8 cellular contexts compared by ENCODE assay signal in genomic region chr4:184267673-184268573, GRCh38. TPM values are rescaled to one million over a fixed set of nuclear protein-coding genes. Genes with fewer than 3 reads are reported as not detected.
DNase-seq lines count a peak whose midpoint lies in the region; ATAC-seq, FAIRE-seq and TF ChIP-seq lines count a peak whose summit lies in the region.

No MANE protein-coding gene starts in this region.

- no peak for FAIRE-seq in small intestine (lab: Jason Lieb, UNC)

- no peaks in the 10 kb centered on the region for H3K9me3 ChIP-seq in AG04450 (ENCODE audit: control insufficient read depth, insufficient read depth, low read length)
- H3K9me3 ChIP-seq in Peyer's patch, result no peaks in the 10 kb centered on the region
- H3K9me3 ChIP-seq in gastroesophageal sphincter, result no peaks in the 10 kb centered on the region
- H3K9me3 ChIP-seq in small intestine (ENCODE audit: control insufficient read depth, low read depth), result no peaks in the 10 kb centered on the region

- peaks cover 58% of the 10 kb centered on the region for H3K4me1 Mint-ChIP-seq in activated T-helper 17 cell treated with anti-CD3 and anti-CD28 coated beads, Interleukin-2, amount 50 U/mL, for 72 hours

- H3K36me3 ChIP-seq in Peyer's patch, result no peaks in the 10 kb centered on the region
- H3K36me3 ChIP-seq in gastroesophageal sphincter, result no peaks in the 10 kb centered on the region
- no peaks in the 10 kb centered on the region for H3K36me3 ChIP-seq in small intestine (ENCODE audit: control insufficient read depth in 2 of 2, insufficient read depth in 2 of 2, low read length in 2 of 2)

- no peak for TF ChIP-seq CTCF in AG04450 (IDR thresholded peaks at IDR 0.05; ENCODE audit: low read depth, low read length)
- TF ChIP-seq CTCF in Peyer's patch (IDR thresholded peaks at IDR 0.05), result peak in 1 of 6 experiments; percentile 14
- TF ChIP-seq CTCF in gastroesophageal sphincter (IDR thresholded peaks at IDR 0.05), result no peak

- H3K27me3 ChIP-seq in AG04450 (ENCODE audit: control insufficient read depth, insufficient read depth, low read length) (no peaks in the 10 kb centered on the region), Peyer's patch (no peaks in the 10 kb centered on the region), gastroesophageal sphincter (no peaks in the 10 kb centered on the region), small intestine (ENCODE audit: control insufficient read depth in 2 of 2, insufficient read depth in 2 of 2, low read length in 2 of 2) (no peaks in the 10 kb centered on the region)

- TF ChIP-seq POLR2A in Peyer's patch (IDR thresholded peaks at IDR 0.05), result no peak
- TF ChIP-seq POLR2A in gastroesophageal sphincter (IDR thresholded peaks at IDR 0.05), result no peak

- H3K36me3 Mint-ChIP-seq in activated T-helper 17 cell treated with anti-CD3 and anti-CD28 coated beads, Interleukin-2, amount 50 U/mL, for 72 hours (ENCODE audit: low read depth), result no peaks in the 10 kb centered on the region

- peak overlapping the region; percentile 83 for H3K4me3 Mint-ChIP-seq in activated T-helper 17 cell treated with anti-CD3 and anti-CD28 coated beads, Interleukin-2, amount 50 U/mL, for 72 hours

- 59 to 66% methylated on average over 15 to 22 of the region's 22 CpGs for WGBS in gastroesophageal sphincter (ENCODE audit: low coverage in 1 of 2), 2 donors
- 58 to 62% (median 61%) methylated on average over 22 of the region's 22 CpGs for WGBS in small intestine, 3 donors

- H3K4me1 ChIP-seq in Peyer's patch, result no peaks in the 10 kb centered on the region
- peaks cover 0 to 5% (median 0%) of the 10 kb centered on the region in 3 donors for H3K4me1 ChIP-seq in gastroesophageal sphincter
- H3K4me1 ChIP-seq in small intestine (ENCODE audit: control insufficient read depth in 2 of 2, insufficient read depth in 1 of 2, low read depth in 1 of 2, low read length in 1 of 2), result peaks cover 0 to 3% of the 10 kb centered on the region in 2 donors

- no peak for TF ChIP-seq EP300 in gastroesophageal sphincter (IDR thresholded peaks at IDR 0.05)

- ATAC-seq in GM19025 (IDR thresholded peaks at IDR 0.05; ENCODE audit: low read depth, unreplicated experiment) (peak; percentile 71), HG03159 (IDR thresholded peaks at IDR 0.05; ENCODE audit: unreplicated experiment) (peak; percentile 84), gastroesophageal sphincter (peak; percentile 30)
- ATAC-seq in activated T-helper 17 cell treated with anti-CD3 and anti-CD28 coated beads, Interleukin-2, amount 50 U/mL, for 72 hours (replicated peaks), result peak; percentile 91

- H3K4me3 ChIP-seq in AG04450 (ENCODE audit: low read depth, low read length), result peak overlapping the region; percentile 36
- peak overlapping the region; percentile 14 to 41 (median 26) for H3K4me3 ChIP-seq in Peyer's patch
- H3K4me3 ChIP-seq in gastroesophageal sphincter, result no peak overlapping the region
- H3K4me3 ChIP-seq in small intestine (ENCODE audit: low read depth in 1 of 2, low read length in 2 of 2), result no peak overlapping the region

- peak overlapping the region; percentile 93 for H3K27ac ChIP-seq in AG04450 (ENCODE audit: low read depth, low read length)
- peak overlapping the region; percentile 62 to 82 (median 72) for H3K27ac ChIP-seq in Peyer's patch
- peak overlapping the region in 3 of 4 donors; percentile 22 to 67 (median 51) for H3K27ac ChIP-seq in gastroesophageal sphincter
- H3K27ac ChIP-seq in small intestine (ENCODE audit: low read depth in 1 of 2, low read length in 1 of 2), result peak overlapping the region; percentile 1 to 96

- H3K9me3 Mint-ChIP-seq in activated T-helper 17 cell treated with anti-CD3 and anti-CD28 coated beads, Interleukin-2, amount 50 U/mL, for 72 hours, result no peaks in the 10 kb centered on the region

- H3K27ac Mint-ChIP-seq in activated T-helper 17 cell treated with anti-CD3 and anti-CD28 coated beads, Interleukin-2, amount 50 U/mL, for 72 hours, result peak overlapping the region; percentile 92

- peak; percentile 68 for DNase-seq in AG04450 (ENCODE audit: low read depth, low spot score)
- peak in 2 of 3 donors; percentile 82 to 87 for DNase-seq in Peyer's patch
- DNase-seq in small intestine, result peak; percentile 77
- DNase-seq in 8988T, result no peak

- CTCF ChIA-PET in AG04450 (lab: Charles Lee), result no interaction called here

- no peaks in the 10 kb centered on the region for H3K27me3 Mint-ChIP-seq in activated T-helper 17 cell treated with anti-CD3 and anti-CD28 coated beads, Interleukin-2, amount 50 U/mL, for 72 hours

- POLR2A ChIA-PET in AG04450 (lab: Yijun Ruan, JAX), result interaction anchor here (0.9 kb wide), 1 partner anchor 116 kb away, joined by 3 read pairs; no protein-coding TSS in a partner anchor

RNA-seq across cellular contexts. Expression of gene ENPP6, which starts 50.2 kb away (rescaled TPM):
- polyA plus RNA-seq in AG04450 (2011; rRNA removed) (0.02 and 0.05 TPM in 2 replicates), small intestine (under 1 TPM in 2 of 3 donors, not detected in 1; 0.27 to 0.34 TPM)
- 0.04 TPM in 1 of 2 replicates, not detected in the other for polyA minus RNA-seq in AG04450 (2011; rRNA and poly(A)+ RNA removed)
- total RNA-seq in Peyer's patch (1 to 10 TPM in 1 of 4 donors, under 1 TPM in 2, not detected in 1; 0.35 to 1.0 (median 0.40) TPM), gastroesophageal sphincter (1 to 10 TPM in 3 of 4 donors, under 1 TPM in 1; 0.47 to 1.7 (median 1.2) TPM)
- 1 to 10 TPM in 1 of 2 donors, under 1 TPM in 1; 0.82 to 2.2 TPM for total RNA-seq in activated T-helper 17 cell treated with anti-CD3 and anti-CD28 coated beads, Interleukin-2, amount 50 U/mL, for 72 hours

Comparison
In these comparisons a context has a peak if more than half of its experiments do, and no peak if none do; other contexts are left out.
1. H3K4me3 ChIP-seq: peak in AG04450 (single experiment) and Peyer's patch (4 of 4); none in gastroesophageal sphincter (0 of 2) and small intestine (0 of 2).
2. ATAC-seq: peak in every context shown above with its lines; median percentile 91 in activated T-helper 17 cell treated with anti-CD3 and anti-CD28 coated beads, Interleukin-2, amount 50 U/mL, for 72 hours; 84 in HG03159; 71 in GM19025; 30 in gastroesophageal sphincter.
3. Peak in every context shown above with its lines, with median percentiles within 50 percentile points of each other: H3K27ac ChIP-seq.